26 cellular contexts compared by ENCODE assay signal in genomic region chr16:11022002-11022401, GRCh38.
"Had no signal": no experiment of that assay in that cellular context is flagged by ENCODE, and none has a peak within 500 bp of the region (broad histone marks: within the 10 kb centered on the region; RNA-seq: fewer than 3 reads in every experiment).

No MANE protein-coding gene starts in this region.

- H3K4me3 ChIP-seq: adrenal gland, ascending aorta, body of pancreas, MG63 had no signal

- H3K27me3 Mint-ChIP-seq: activated naive CD4-positive, alpha-beta T cell treated with anti-CD3 and anti-CD28 coated beads, Interleukin-2, amount 50 U/mL, for 24 hours had no signal

- H3K27me3 ChIP-seq: adrenal gland, ascending aorta, body of pancreas, MG63 had no signal

- ATAC-seq: activated CD8-positive, alpha-beta T cell treated with anti-CD3 and anti-CD28 coated beads, Interleukin-2, amount 10 ng/mL, durations not matched to agents 7 days and 5 days; body of pancreas had no signal

- H3K27ac Mint-ChIP-seq: activated CD8-positive, alpha-beta T cell treated with anti-CD3 and anti-CD28 coated beads, Interleukin-2, amount 10 ng/mL, durations not matched to agents 7 days and 5 days; activated naive CD4-positive, alpha-beta T cell treated with anti-CD3 and anti-CD28 coated beads, Interleukin-2, amount 50 U/mL, for 24 hours; activated T-helper 1 cell treated with anti-CD3 and anti-CD28 coated beads, Interleukin-12 subunit alpha, Interleukin-12 subunit beta, Interleukin-2, Interleukin-4 antibody, amounts not matched to agents 30 ng/mL and 10 ng/mL and 1 ng/mL, durations not matched to agents 14 hours and 24 hours and 36 hours had no signal

- H3K27ac ChIP-seq: adrenal gland, ascending aorta, body of pancreas, VCaP had no signal

- DNase-seq: activated CD4-positive, alpha-beta T cell treated with anti-CD3 and anti-CD28 coated beads for 4 hours; activated CD4-positive, alpha-beta T cell treated with anti-CD3 and anti-CD28 coated beads, Interleukin-2, amount 50 U/mL, for 4 hours; activated CD8-positive, alpha-beta T cell treated with anti-CD3 and anti-CD28 coated beads, Interleukin-2, amount 10 ng/mL, durations not matched to agents 7 days and 5 days; activated effector memory CD4-positive, alpha-beta T cell treated with Interleukin-2 at 50 U/mL for 16 hours; activated naive CD4-positive, alpha-beta T cell; body of pancreas; central memory CD4-positive, alpha-beta T cell; MG63; MV-4-11; NCI-H1092 treated with DMSO at 0.1 percent for 48 hours; NCI-H1417 treated with DMSO at 0.1 percent for 48 hours; NCI-H1694; NCI-H2029; NCI-H2107; NCI-H2171 treated with DMSO at 0.1 percent for 48 hours; NCI-H226; NCI-H510A; NCI-H526 treated with DMSO at 0.1 percent for 48 hours; NCI-H82; SIG-M5; T-helper 1 cell had no signal

- H3K36me3 ChIP-seq: adrenal gland had no signal

- H3K4me1 ChIP-seq: ascending aorta had no signal

- H3K4me3 Mint-ChIP-seq: activated CD8-positive, alpha-beta T cell treated with anti-CD3 and anti-CD28 coated beads, Interleukin-2, amount 10 ng/mL, durations not matched to agents 7 days and 5 days; activated naive CD4-positive, alpha-beta T cell treated with anti-CD3 and anti-CD28 coated beads, Interleukin-2, amount 50 U/mL, for 24 hours; activated T-helper 1 cell treated with anti-CD3 and anti-CD28 coated beads, Interleukin-12 subunit alpha, Interleukin-12 subunit beta, Interleukin-2, Interleukin-4 antibody, amounts not matched to agents 30 ng/mL and 10 ng/mL and 1 ng/mL, durations not matched to agents 14 hours and 24 hours and 36 hours had no signal
